In genomic region chr14:36070056-36071043, GRCh38 we compare ENCODE assay signal across 8 cellular contexts.
DNase-seq lines count a peak whose midpoint lies in the region; ATAC-seq and TF ChIP-seq lines count a peak whose summit lies in the region.

No MANE protein-coding gene starts in this region.

- POLR2A ChIA-PET in CD4-positive, alpha-beta memory T cell (lab: Charles Lee; ENCODE audit: partially characterized antibody), result no interaction called here

- no peak overlapping the region for H3K56ac ChIP-seq in H9 (ENCODE audit: insufficient read length, low read depth, low read length)

- H2AK5ac ChIP-seq in H9 (ENCODE audit: insufficient read length, low read length), result no peak overlapping the region

- H2BK120ac ChIP-seq in H9 (ENCODE audit: low read depth, low read length, poor library complexity, severe bottlenecking), result no peak overlapping the region

- TF ChIP-seq CTCF in H9 (conservative IDR thresholded peaks at IDR 0.05) (peak; percentile 86), lung (IDR thresholded peaks at IDR 0.05; ENCODE audit: control extremely low read depth, extremely low read depth) (peak; percentile 13)

- H3K36me3 Mint-ChIP-seq in H9 (ENCODE audit: insufficient read depth in 1 of 3, low read depth in 3 of 3), result no peaks in the 10 kb centered on the region
- H3K36me3 Mint-ChIP-seq in CD4-positive, alpha-beta memory T cell, result no peaks in the 10 kb centered on the region

- ATAC-seq in lung (ENCODE audit: insufficient read depth, low FRiP score), result peak; percentile 65

- H3K79me2 ChIP-seq in H9 (ENCODE audit: insufficient read depth, low read length), result no peaks in the 10 kb centered on the region

- H3K18ac ChIP-seq in H9 (ENCODE audit: insufficient read length, low read depth, low read length), result no peak overlapping the region

- no peaks in the 10 kb centered on the region for H3K36me3 ChIP-seq in lung (ENCODE audit: control insufficient read depth in 2 of 2, insufficient read depth in 2 of 2, low read length in 2 of 2)
- H3K36me3 ChIP-seq in CD4-positive, alpha-beta memory T cell (ENCODE audit: insufficient read depth, low read length), result no peaks in the 10 kb centered on the region

- H4K8ac ChIP-seq in H9 (replicated peaks; ENCODE audit: insufficient read length, low read depth, low read length), result no peak overlapping the region

- no peak overlapping the region for H3K4me3 ChIP-seq in lung
- H3K4me3 ChIP-seq in CD4-positive, alpha-beta memory T cell (ENCODE audit: low read length in 2 of 2), result no peak overlapping the region

- H3K27ac ChIP-seq in H9 (ENCODE audit: insufficient read length, low read depth, low read length) (no peak overlapping the region), lung (ENCODE audit: low read depth in 1 of 2, low read length in 1 of 2) (peak overlapping the region in 1 of 2 donors; percentile 43)
- H3K27ac ChIP-seq in CD4-positive, alpha-beta memory T cell (ENCODE audit: low read depth, low read length), result no peak overlapping the region

- intact Hi-C loops in CD4-positive, alpha-beta memory T cell (cut with micrococcal nuclease), result loop anchor here (10.0 kb wide), 1 partner anchor 534 kb away; no protein-coding TSS in a partner anchor

- H3K27me3 Mint-ChIP-seq in H9 (ENCODE audit: low read depth), result peaks cover 2% of the 10 kb centered on the region
- H3K27me3 Mint-ChIP-seq in CD4-positive, alpha-beta memory T cell, result peaks cover 7 to 12% of the 10 kb centered on the region in 2 donors

- H2BK15ac ChIP-seq in H9 (ENCODE audit: low read depth, low read length), result no peak overlapping the region

- no peak overlapping the region for H4K5ac ChIP-seq in H9 (ENCODE audit: insufficient read length, low read depth, low read length)

- peak; percentile 72 for DNase-seq in GM03348 (ENCODE audit: low spot score)
- DNase-seq in H9, result peak; percentile 78
- DNase-seq in NCI-H1092 treated with DMSO at 0.1 percent for 48 hours (lab: John Stamatoyannopoulos, UW), result peak; percentile 74
- DNase-seq in SK-N-DZ (ENCODE audit: low spot score), result peak; percentile 52
- DNase-seq in dedifferentiated amniotic fluid mesenchymal stem cell (ENCODE audit: extremely low spot score), result peak; percentile 50
- DNase-seq in lung (ENCODE audit: low spot score), result peak; percentile 72
- peak; percentile 52 for DNase-seq in ureter (ENCODE audit: low spot score)
- DNase-seq in CD4-positive, alpha-beta memory T cell, result no peak

- no CpG with 5 or more reads among the region's 12 CpGs for WGBS in H9 (ENCODE audit: extremely low coverage, insufficient read length, low lambda C conversion rate)
- WGBS in lung, 2 donors, result 32 to 33% methylated on average over 12 of the region's 12 CpGs

- H3K4me3 Mint-ChIP-seq in H9, result no peak overlapping the region
- H3K4me3 Mint-ChIP-seq in CD4-positive, alpha-beta memory T cell, result no peak overlapping the region

- H3T11ph ChIP-seq in H9 (ENCODE audit: low read length), result no peak overlapping the region

- no peaks in the 10 kb centered on the region for H3K79me1 ChIP-seq in H9 (ENCODE audit: insufficient read depth, low read depth, low read length, poor library complexity, severe bottlenecking)

- H2AFZ ChIP-seq in H9 (ENCODE audit: low read length), result no peak overlapping the region

- H3K23me2 ChIP-seq in H9 (ENCODE audit: insufficient read length, low read depth, low read length, poor library complexity, severe bottlenecking), result no peaks in the 10 kb centered on the region

- H3K27me3 ChIP-seq in H9 (ENCODE audit: insufficient read depth, low read length) (no peaks in the 10 kb centered on the region), lung (ENCODE audit: control insufficient read depth, insufficient read depth) (no peaks in the 10 kb centered on the region)
- H3K27me3 ChIP-seq in CD4-positive, alpha-beta memory T cell (ENCODE audit: insufficient read depth, low read length), result no peaks in the 10 kb centered on the region

- H3K23ac ChIP-seq in H9 (ENCODE audit: insufficient read length, low read depth, low read length), result no peak overlapping the region

- no peak overlapping the region for H3K4ac ChIP-seq in H9 (ENCODE audit: low read depth, low read length)

- H4K91ac ChIP-seq in H9 (ENCODE audit: insufficient read length, low read depth, low read length), result no peak overlapping the region

- CTCF ChIA-PET in CD4-positive, alpha-beta memory T cell (lab: Charles Lee; ENCODE audit: partially characterized antibody), result interaction anchor here (0.6 to 3.3 kb wide), 9 partner anchors 8 to 305 kb away, joined by 3 to 22 read pairs (median 4); no protein-coding TSS in a partner anchor

- H3K4me2 ChIP-seq in H9 (ENCODE audit: insufficient read depth, insufficient read length, low read length), result no peak overlapping the region

- H3K27ac Mint-ChIP-seq in H9, result no peak overlapping the region
- H3K27ac Mint-ChIP-seq in CD4-positive, alpha-beta memory T cell, result no peak overlapping the region

- no peaks in the 10 kb centered on the region for H3K9me3 Mint-ChIP-seq in H9
- no peaks in the 10 kb centered on the region for H3K9me3 Mint-ChIP-seq in CD4-positive, alpha-beta memory T cell

- H3K4me1 ChIP-seq in H9 (ENCODE audit: insufficient read depth, low read length) (peaks cover 3% of the 10 kb centered on the region; the same call in 1 of the 2 replicates), lung (ENCODE audit: control insufficient read depth in 2 of 2, insufficient read depth in 2 of 2, low read length in 2 of 2) (peaks cover 0 to 2% of the 10 kb centered on the region in 2 donors)
- H3K4me1 ChIP-seq in CD4-positive, alpha-beta memory T cell (ENCODE audit: insufficient read depth, low read length), result no peaks in the 10 kb centered on the region

- no peak overlapping the region for H2BK5ac ChIP-seq in H9 (ENCODE audit: insufficient read length, low read length)

- H2BK12ac ChIP-seq in H9 (ENCODE audit: insufficient read length, low read depth, low read length), result no peak overlapping the region

- H3K4me1 Mint-ChIP-seq in H9, result peaks cover 4% of the 10 kb centered on the region in 2 experiments
- no peaks in the 10 kb centered on the region for H3K4me1 Mint-ChIP-seq in CD4-positive, alpha-beta memory T cell

- no peaks in the 10 kb centered on the region for H4K20me1 ChIP-seq in H9 (ENCODE audit: control insufficient read depth, insufficient read depth, insufficient read length)

- H3K9me3 ChIP-seq in H9 (ENCODE audit: control insufficient read depth, low read depth, low read length), result no peaks in the 10 kb centered on the region
- no peaks in the 10 kb centered on the region for H3K9me3 ChIP-seq in lung (ENCODE audit: control insufficient read depth in 2 of 2, insufficient read depth in 1 of 2, low read length in 1 of 2)
- no peaks in the 10 kb centered on the region for H3K9me3 ChIP-seq in CD4-positive, alpha-beta memory T cell (ENCODE audit: control insufficient read depth in 1 of 2, low read length in 2 of 2)

- no peak overlapping the region for H3K9ac ChIP-seq in H9 (ENCODE audit: extremely low read depth, insufficient read length, low read length)

- H2BK20ac ChIP-seq in H9 (ENCODE audit: low read depth, low read length, poor library complexity, severe bottlenecking), result no peak overlapping the region

- no peak overlapping the region for H3K14ac ChIP-seq in H9 (ENCODE audit: insufficient read depth, low read length)

Comparison
In these comparisons a context has a peak if more than half of its experiments do, and no peak if none do; other contexts are left out.
1. DNase-seq: peak in GM03348 (single experiment), H9 (single experiment), NCI-H1092 treated with DMSO at 0.1 percent for 48 hours (single experiment), SK-N-DZ (single experiment), dedifferentiated amniotic fluid mesenchymal stem cell (single experiment), lung (single experiment) and ureter (single experiment); none in CD4-positive, alpha-beta memory T cell (0 of 5).